In the genomic region with DNA sequence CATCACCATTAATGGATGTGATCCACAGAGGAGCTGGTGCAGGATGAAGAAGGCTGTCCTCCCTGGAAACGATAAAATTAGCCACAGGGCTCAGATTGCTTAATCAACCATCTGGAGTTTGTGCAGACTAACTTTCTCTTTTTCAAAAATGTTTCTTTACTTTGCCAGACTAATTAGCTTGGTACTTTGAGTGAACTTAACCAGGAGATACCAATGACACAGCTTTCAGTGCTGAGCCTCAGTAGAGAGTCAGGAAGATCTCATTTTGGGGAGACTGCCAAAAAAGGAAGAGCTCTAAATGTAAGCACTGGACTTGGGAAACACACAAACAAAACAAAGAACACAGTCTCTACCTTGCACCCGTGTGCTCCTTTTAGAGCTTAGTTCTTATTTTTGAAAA, we compare ENCODE assay signal across 26 cellular contexts.
A peak's percentile ranks its signal among the peaks of the same experiment; 100 is the strongest.
DNase-seq lines count a peak whose midpoint lies in the region; ATAC-seq and TF ChIP-seq lines count a peak whose summit lies in the region.
"Had no signal": no experiment of that assay in that cellular context is flagged by ENCODE, and none has a peak within 500 bp of the region (broad histone marks: within the 10 kb centered on the region; RNA-seq: fewer than 3 reads in every experiment).

No MANE protein-coding gene starts in this region.

- H3K4me3 Mint-ChIP-seq in glutamatergic neuron (ENCODE audit: unreplicated experiment): no peak overlapping the region
- H3K4me3 Mint-ChIP-seq: activated CD8-positive, alpha-beta T cell treated with anti-CD3 and anti-CD28 coated beads, Interleukin-2, amount 10 ng/mL, durations not matched to agents 7 days and 5 days; activated naive CD4-positive, alpha-beta T cell treated with anti-CD3 and anti-CD28 coated beads, Interleukin-2, amount 50 U/mL, for 24 hours; CD14-positive monocyte; HFFc6; neural crest cell had no signal

- peak; percentile 29 for DNase-seq in NCI-H1092 treated with DMSO at 0.1 percent for 48 hours (lab: John Stamatoyannopoulos, UW)
- no peak for DNase-seq in NCI-H1092 (lab: John Stamatoyannopoulos, UW)
- peak; percentile 86 for DNase-seq in NCI-H1694 treated with DMSO at 0.1 percent for 48 hours (lab: John Stamatoyannopoulos, UW)
- DNase-seq in astrocyte of the spinal cord (ENCODE audit: low read depth, low spot score): peak; percentile 3
- DNase-seq in glutamatergic neuron: no peak
- DNase-seq in occipital lobe (lab: John Stamatoyannopoulos, UW): no peak
- no peak for DNase-seq in NCI-H2107 (lab: John Stamatoyannopoulos, UW)
- DNase-seq: activated CD4-positive, alpha-beta T cell treated with anti-CD3 and anti-CD28 coated beads for 4 hours; activated CD8-positive, alpha-beta T cell treated with anti-CD3 and anti-CD28 coated beads, Interleukin-2, amount 10 ng/mL, durations not matched to agents 7 days and 5 days; DND-41; effector CD4-positive, alpha-beta T cell; HFFc6; KG1; left ventricle myocardium inferior; MG63; NCI-H1436 treated with DMSO at 0.1 percent for 48 hours; NCI-H526; SIG-M5; stimulated activated naive CD4-positive, alpha-beta T cell treated with Interleukin-2 at 50 U/mL for 16 hours; T-helper 9 cell; testis had no signal

- in situ Hi-C loops in astrocyte of the spinal cord (cut with HindIII; ENCODE audit: low sequenced_read_pairs): no loop called here

- H3K9me3 Mint-ChIP-seq in glutamatergic neuron (ENCODE audit: unreplicated experiment): peaks cover 3% of the 10 kb centered on the region

- peak overlapping the region; percentile 63 for H3K27ac Mint-ChIP-seq in glutamatergic neuron (ENCODE audit: unreplicated experiment)
- H3K27ac Mint-ChIP-seq: activated CD8-positive, alpha-beta T cell treated with anti-CD3 and anti-CD28 coated beads, Interleukin-2, amount 10 ng/mL, durations not matched to agents 7 days and 5 days; activated naive CD4-positive, alpha-beta T cell treated with anti-CD3 and anti-CD28 coated beads, Interleukin-2, amount 50 U/mL, for 24 hours; CD14-positive monocyte; HFFc6 had no signal

- H3K4me3 ChIP-seq in astrocyte of the spinal cord (ENCODE audit: low read depth, low read length): no peak overlapping the region
- H3K4me3 ChIP-seq: left ventricle myocardium inferior, MG63, smooth muscle cell, testis had no signal

- no peak for ATAC-seq in HG03571 (IDR thresholded peaks at IDR 0.05; ENCODE audit: unreplicated experiment)
- ATAC-seq: activated CD8-positive, alpha-beta T cell treated with anti-CD3 and anti-CD28 coated beads, Interleukin-2, amount 10 ng/mL, durations not matched to agents 7 days and 5 days had no signal

- TF ChIP-seq CTCF in astrocyte of the spinal cord (IDR thresholded peaks at IDR 0.05; ENCODE audit: low read depth, low read length) (no peak), glutamatergic neuron (IDR thresholded peaks at IDR 0.05; ENCODE audit: partially characterized antibody, unreplicated experiment) (no peak)

- H3K36me3 Mint-ChIP-seq in glutamatergic neuron (ENCODE audit: unreplicated experiment): peaks cover 14% of the 10 kb centered on the region
- H3K36me3 Mint-ChIP-seq: activated naive CD4-positive, alpha-beta T cell treated with anti-CD3 and anti-CD28 coated beads, Interleukin-2, amount 50 U/mL, for 24 hours; CD14-positive monocyte had no signal

- peaks cover 6% of the 10 kb centered on the region for H3K4me1 Mint-ChIP-seq in glutamatergic neuron (ENCODE audit: low read depth, unreplicated experiment)
- H3K4me1 Mint-ChIP-seq: activated naive CD4-positive, alpha-beta T cell treated with anti-CD3 and anti-CD28 coated beads, Interleukin-2, amount 50 U/mL, for 24 hours; CD14-positive monocyte; neural crest cell had no signal

- H3K27me3 Mint-ChIP-seq in glutamatergic neuron (ENCODE audit: unreplicated experiment): peaks cover 2% of the 10 kb centered on the region

Comparison
In these comparisons a context has a peak if more than half of its experiments do, and no peak if none do; other contexts are left out.
1. DNase-seq: peak in NCI-H1092 treated with DMSO at 0.1 percent for 48 hours (single experiment), NCI-H1694 treated with DMSO at 0.1 percent for 48 hours (single experiment) and astrocyte of the spinal cord (single experiment); none in NCI-H1092 (single experiment), glutamatergic neuron (single experiment), occipital lobe (single experiment) and NCI-H2107 (single experiment).